ENCODE assay signal across 1 cellular context in the genomic region with DNA sequence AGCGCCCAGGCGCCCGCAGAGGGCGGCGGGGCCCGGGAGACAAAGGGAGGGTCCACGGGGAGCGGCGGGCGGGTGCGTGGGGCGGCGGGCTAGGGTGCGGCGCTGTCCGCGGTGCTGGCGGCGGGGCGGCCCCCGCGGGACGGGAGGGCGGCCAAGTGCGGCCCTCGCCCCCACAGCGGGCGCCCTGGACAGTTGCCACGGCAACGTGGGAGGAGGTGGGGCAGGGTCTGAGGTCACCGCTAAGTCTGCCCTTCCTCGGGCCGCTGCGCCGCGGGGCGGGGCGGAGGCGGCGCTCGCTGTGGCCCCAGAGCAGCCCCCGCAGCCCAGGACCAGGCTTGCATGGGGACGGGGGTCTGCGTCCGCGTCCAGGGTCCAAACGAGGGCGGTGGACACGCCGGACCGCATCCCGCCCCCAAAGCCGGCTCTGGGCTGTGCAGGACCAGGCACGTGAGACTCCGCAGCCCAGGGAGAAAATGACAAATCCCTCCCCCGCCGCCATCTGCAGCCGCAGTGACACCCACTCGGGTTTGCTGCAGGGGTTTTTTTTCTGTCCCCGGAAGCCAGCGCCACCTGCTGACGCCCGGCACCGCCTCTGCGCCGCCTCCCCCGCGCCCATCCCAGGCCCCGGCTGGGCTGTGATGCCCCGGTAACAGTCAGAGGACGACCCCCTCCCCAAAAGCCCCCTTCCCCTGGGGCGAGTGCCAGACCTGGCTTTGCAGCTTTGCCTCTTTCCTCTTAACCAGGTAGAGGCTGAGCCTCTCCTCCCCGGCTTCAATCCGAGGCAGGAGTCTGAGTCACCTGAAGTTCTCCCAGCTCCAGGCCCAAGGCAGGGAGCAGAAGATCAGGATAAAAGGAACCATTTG.
TF ChIP-seq lines count a peak whose summit lies in the region.

No MANE protein-coding gene starts in this region.

TF ChIP-seq in K562, 482 proteins besides CTCF, POLR2A, EP300 and RAD21 (continued from another document and continues in another):
- TF ChIP-seq, protein P1, sequence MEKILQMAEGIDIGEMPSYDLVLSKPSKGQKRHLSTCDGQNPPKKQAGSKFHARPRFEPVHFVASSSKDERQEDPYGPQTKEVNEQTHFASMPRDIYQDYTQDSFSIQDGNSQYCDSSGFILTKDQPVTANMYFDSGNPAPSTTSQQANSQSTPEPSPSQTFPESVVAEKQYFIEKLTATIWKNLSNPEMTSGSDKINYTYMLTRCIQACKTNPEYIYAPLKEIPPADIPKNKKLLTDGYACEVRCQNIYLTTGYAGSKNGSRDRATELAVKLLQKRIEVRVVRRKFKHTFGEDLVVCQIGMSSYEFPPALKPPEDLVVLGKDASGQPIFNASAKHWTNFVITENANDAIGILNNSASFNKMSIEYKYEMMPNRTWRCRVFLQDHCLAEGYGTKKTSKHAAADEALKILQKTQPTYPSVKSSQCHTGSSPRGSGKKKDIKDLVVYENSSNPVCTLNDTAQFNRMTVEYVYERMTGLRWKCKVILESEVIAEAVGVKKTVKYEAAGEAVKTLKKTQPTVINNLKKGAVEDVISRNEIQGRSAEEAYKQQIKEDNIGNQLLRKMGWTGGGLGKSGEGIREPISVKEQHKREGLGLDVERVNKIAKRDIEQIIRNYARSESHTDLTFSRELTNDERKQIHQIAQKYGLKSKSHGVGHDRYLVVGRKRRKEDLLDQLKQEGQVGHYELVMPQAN (IDR thresholded peaks at IDR 0.05; ENCODE audit: borderline replicate concordance): no peak
- TF ChIP-seq BACH1 (tag; IDR thresholded peaks at IDR 0.05): no peak
- peak; percentile 58 for TF ChIP-seq KLF16 (IDR thresholded peaks at IDR 0.05)
- TF ChIP-seq, protein P2, sequence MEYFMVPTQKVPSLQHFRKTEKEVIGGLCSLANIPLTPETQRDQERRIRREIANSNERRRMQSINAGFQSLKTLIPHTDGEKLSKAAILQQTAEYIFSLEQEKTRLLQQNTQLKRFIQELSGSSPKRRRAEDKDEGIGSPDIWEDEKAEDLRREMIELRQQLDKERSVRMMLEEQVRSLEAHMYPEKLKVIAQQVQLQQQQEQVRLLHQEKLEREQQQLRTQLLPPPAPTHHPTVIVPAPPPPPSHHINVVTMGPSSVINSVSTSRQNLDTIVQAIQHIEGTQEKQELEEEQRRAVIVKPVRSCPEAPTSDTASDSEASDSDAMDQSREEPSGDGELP (CRISPR knock-in tag; IDR thresholded peaks at IDR 0.05; ENCODE audit: borderline replicate concordance): peak; percentile 52; the same call in 1 of the 2 replicates
- TF ChIP-seq ZNF146 (CRISPR knock-in tag; IDR thresholded peaks at IDR 0.05; ENCODE audit: unreplicated experiment): no peak
- TF ChIP-seq, protein P3, sequence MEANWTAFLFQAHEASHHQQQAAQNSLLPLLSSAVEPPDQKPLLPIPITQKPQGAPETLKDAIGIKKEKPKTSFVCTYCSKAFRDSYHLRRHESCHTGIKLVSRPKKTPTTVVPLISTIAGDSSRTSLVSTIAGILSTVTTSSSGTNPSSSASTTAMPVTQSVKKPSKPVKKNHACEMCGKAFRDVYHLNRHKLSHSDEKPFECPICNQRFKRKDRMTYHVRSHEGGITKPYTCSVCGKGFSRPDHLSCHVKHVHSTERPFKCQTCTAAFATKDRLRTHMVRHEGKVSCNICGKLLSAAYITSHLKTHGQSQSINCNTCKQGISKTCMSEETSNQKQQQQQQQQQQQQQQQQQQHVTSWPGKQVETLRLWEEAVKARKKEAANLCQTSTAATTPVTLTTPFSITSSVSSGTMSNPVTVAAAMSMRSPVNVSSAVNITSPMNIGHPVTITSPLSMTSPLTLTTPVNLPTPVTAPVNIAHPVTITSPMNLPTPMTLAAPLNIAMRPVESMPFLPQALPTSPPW (CRISPR knock-in tag; IDR thresholded peaks at IDR 0.05): peak; percentile 53
- no peak for TF ChIP-seq FOXK1 (CRISPR knock-in tag; IDR thresholded peaks at IDR 0.05; ENCODE audit: borderline replicate concordance)
- peak; percentile 33; the same call in 1 of the 2 replicates for TF ChIP-seq RB1 (IDR thresholded peaks at IDR 0.05; ENCODE audit: low read depth)
- 0 out of 4 replicates have a peak, but pooled peaks of 1 of the 2 experiments have one; percentile 20 for TF ChIP-seq SIN3A (IDR thresholded peaks at IDR 0.05; ENCODE audit: borderline replicate concordance in 2 of 2, control insufficient read depth in 1 of 2, low read depth in 2 of 2, low read length in 2 of 2)
- TF ChIP-seq NCOA4 (IDR thresholded peaks at IDR 0.05; ENCODE audit: partially characterized antibody): no peak
- TF ChIP-seq GABPA (tag; conservative IDR thresholded peaks at IDR 0.05; ENCODE audit: low read depth): 0 out of 2 replicates have a peak, but pooled peaks have one; percentile 22
- TF ChIP-seq, protein P4, sequence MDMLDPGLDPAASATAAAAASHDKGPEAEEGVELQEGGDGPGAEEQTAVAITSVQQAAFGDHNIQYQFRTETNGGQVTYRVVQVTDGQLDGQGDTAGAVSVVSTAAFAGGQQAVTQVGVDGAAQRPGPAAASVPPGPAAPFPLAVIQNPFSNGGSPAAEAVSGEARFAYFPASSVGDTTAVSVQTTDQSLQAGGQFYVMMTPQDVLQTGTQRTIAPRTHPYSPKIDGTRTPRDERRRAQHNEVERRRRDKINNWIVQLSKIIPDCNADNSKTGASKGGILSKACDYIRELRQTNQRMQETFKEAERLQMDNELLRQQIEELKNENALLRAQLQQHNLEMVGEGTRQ (CRISPR knock-in tag; IDR thresholded peaks at IDR 0.05): no peak
- TF ChIP-seq EZH2 (IDR thresholded peaks at IDR 0.05; ENCODE audit: borderline replicate concordance, low read depth, low read length): no peak
- no peak for TF ChIP-seq HNRNPL (IDR thresholded peaks at IDR 0.05; ENCODE audit: low read depth, low read length)
- TF ChIP-seq MAZ (CRISPR knock-in tag; conservative IDR thresholded peaks at IDR 0.05 in 1 of 2, IDR thresholded peaks at IDR 0.05 in 1 of 2): 0 out of 4 replicates have a peak, but pooled peaks of 1 of the 2 experiments have one; percentile 18
- TF ChIP-seq ZNF41 (CRISPR knock-in tag; conservative IDR thresholded peaks at IDR 0.05): no peak
- TF ChIP-seq FOXK2 (conservative IDR thresholded peaks at IDR 0.05 in 1 of 2, IDR thresholded peaks at IDR 0.05 in 1 of 2; ENCODE audit: low read depth in 2 of 2): no peak
- TF ChIP-seq, protein P5, sequence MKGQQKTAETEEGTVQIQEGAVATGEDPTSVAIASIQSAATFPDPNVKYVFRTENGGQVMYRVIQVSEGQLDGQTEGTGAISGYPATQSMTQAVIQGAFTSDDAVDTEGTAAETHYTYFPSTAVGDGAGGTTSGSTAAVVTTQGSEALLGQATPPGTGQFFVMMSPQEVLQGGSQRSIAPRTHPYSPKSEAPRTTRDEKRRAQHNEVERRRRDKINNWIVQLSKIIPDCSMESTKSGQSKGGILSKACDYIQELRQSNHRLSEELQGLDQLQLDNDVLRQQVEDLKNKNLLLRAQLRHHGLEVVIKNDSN (CRISPR knock-in tag; IDR thresholded peaks at IDR 0.05): peak; percentile 47; the same call in 1 of the 2 replicates
- TF ChIP-seq, protein P6, sequence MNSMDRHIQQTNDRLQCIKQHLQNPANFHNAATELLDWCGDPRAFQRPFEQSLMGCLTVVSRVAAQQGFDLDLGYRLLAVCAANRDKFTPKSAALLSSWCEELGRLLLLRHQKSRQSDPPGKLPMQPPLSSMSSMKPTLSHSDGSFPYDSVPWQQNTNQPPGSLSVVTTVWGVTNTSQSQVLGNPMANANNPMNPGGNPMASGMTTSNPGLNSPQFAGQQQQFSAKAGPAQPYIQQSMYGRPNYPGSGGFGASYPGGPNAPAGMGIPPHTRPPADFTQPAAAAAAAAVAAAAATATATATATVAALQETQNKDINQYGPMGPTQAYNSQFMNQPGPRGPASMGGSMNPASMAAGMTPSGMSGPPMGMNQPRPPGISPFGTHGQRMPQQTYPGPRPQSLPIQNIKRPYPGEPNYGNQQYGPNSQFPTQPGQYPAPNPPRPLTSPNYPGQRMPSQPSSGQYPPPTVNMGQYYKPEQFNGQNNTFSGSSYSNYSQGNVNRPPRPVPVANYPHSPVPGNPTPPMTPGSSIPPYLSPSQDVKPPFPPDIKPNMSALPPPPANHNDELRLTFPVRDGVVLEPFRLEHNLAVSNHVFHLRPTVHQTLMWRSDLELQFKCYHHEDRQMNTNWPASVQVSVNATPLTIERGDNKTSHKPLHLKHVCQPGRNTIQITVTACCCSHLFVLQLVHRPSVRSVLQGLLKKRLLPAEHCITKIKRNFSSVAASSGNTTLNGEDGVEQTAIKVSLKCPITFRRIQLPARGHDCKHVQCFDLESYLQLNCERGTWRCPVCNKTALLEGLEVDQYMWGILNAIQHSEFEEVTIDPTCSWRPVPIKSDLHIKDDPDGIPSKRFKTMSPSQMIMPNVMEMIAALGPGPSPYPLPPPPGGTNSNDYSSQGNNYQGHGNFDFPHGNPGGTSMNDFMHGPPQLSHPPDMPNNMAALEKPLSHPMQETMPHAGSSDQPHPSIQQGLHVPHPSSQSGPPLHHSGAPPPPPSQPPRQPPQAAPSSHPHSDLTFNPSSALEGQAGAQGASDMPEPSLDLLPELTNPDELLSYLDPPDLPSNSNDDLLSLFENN (IDR thresholded peaks at IDR 0.05; ENCODE audit: low read depth in 2 of 2, low read length in 2 of 2): no peak
- TF ChIP-seq, protein P7, sequence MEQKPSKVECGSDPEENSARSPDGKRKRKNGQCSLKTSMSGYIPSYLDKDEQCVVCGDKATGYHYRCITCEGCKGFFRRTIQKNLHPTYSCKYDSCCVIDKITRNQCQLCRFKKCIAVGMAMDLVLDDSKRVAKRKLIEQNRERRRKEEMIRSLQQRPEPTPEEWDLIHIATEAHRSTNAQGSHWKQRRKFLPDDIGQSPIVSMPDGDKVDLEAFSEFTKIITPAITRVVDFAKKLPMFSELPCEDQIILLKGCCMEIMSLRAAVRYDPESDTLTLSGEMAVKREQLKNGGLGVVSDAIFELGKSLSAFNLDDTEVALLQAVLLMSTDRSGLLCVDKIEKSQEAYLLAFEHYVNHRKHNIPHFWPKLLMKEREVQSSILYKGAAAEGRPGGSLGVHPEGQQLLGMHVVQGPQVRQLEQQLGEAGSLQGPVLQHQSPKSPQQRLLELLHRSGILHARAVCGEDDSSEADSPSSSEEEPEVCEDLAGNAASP (IDR thresholded peaks at IDR 0.05): no peak
- no peak for TF ChIP-seq NCOA2 (IDR thresholded peaks at IDR 0.05; ENCODE audit: partially characterized antibody in 2 of 2)
- TF ChIP-seq, protein P8, sequence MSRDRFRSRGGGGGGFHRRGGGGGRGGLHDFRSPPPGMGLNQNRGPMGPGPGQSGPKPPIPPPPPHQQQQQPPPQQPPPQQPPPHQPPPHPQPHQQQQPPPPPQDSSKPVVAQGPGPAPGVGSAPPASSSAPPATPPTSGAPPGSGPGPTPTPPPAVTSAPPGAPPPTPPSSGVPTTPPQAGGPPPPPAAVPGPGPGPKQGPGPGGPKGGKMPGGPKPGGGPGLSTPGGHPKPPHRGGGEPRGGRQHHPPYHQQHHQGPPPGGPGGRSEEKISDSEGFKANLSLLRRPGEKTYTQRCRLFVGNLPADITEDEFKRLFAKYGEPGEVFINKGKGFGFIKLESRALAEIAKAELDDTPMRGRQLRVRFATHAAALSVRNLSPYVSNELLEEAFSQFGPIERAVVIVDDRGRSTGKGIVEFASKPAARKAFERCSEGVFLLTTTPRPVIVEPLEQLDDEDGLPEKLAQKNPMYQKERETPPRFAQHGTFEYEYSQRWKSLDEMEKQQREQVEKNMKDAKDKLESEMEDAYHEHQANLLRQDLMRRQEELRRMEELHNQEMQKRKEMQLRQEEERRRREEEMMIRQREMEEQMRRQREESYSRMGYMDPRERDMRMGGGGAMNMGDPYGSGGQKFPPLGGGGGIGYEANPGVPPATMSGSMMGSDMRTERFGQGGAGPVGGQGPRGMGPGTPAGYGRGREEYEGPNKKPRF (IDR thresholded peaks at IDR 0.05; ENCODE audit: low read depth, low read length): no peak
- TF ChIP-seq, protein P9, sequence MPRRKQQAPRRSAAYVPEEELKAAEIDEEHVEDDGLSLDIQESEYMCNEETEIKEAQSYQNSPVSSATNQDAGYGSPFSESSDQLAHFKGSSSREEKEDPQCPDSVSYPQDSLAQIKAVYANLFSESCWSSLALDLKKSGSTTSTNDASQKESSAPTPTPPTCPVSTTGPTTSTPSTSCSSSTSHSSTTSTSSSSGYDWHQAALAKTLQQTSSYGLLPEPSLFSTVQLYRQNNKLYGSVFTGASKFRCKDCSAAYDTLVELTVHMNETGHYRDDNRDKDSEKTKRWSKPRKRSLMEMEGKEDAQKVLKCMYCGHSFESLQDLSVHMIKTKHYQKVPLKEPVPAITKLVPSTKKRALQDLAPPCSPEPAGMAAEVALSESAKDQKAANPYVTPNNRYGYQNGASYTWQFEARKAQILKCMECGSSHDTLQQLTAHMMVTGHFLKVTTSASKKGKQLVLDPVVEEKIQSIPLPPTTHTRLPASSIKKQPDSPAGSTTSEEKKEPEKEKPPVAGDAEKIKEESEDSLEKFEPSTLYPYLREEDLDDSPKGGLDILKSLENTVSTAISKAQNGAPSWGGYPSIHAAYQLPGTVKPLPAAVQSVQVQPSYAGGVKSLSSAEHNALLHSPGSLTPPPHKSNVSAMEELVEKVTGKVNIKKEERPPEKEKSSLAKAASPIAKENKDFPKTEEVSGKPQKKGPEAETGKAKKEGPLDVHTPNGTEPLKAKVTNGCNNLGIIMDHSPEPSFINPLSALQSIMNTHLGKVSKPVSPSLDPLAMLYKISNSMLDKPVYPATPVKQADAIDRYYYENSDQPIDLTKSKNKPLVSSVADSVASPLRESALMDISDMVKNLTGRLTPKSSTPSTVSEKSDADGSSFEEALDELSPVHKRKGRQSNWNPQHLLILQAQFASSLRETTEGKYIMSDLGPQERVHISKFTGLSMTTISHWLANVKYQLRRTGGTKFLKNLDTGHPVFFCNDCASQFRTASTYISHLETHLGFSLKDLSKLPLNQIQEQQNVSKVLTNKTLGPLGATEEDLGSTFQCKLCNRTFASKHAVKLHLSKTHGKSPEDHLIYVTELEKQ (CRISPR knock-in tag; IDR thresholded peaks at IDR 0.05): no peak
- TF ChIP-seq HIVEP1 (CRISPR knock-in tag; IDR thresholded peaks at IDR 0.05): no peak
- peak; percentile 68 for TF ChIP-seq ZNF384 (IDR thresholded peaks at IDR 0.05; ENCODE audit: low read depth, low read length)
- TF ChIP-seq SNRNP70 (optimal IDR thresholded peaks at IDR 0.05; ENCODE audit: low read depth, low read length): no peak
- no peak for TF ChIP-seq SNIP1 (IDR thresholded peaks at IDR 0.05; ENCODE audit: low read depth)
- TF ChIP-seq ZNF282 (CRISPR knock-in tag; IDR thresholded peaks at IDR 0.05): no peak
- TF ChIP-seq, protein P10, sequence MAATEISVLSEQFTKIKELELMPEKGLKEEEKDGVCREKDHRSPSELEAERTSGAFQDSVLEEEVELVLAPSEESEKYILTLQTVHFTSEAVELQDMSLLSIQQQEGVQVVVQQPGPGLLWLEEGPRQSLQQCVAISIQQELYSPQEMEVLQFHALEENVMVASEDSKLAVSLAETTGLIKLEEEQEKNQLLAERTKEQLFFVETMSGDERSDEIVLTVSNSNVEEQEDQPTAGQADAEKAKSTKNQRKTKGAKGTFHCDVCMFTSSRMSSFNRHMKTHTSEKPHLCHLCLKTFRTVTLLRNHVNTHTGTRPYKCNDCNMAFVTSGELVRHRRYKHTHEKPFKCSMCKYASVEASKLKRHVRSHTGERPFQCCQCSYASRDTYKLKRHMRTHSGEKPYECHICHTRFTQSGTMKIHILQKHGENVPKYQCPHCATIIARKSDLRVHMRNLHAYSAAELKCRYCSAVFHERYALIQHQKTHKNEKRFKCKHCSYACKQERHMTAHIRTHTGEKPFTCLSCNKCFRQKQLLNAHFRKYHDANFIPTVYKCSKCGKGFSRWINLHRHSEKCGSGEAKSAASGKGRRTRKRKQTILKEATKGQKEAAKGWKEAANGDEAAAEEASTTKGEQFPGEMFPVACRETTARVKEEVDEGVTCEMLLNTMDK (IDR thresholded peaks at IDR 0.05; ENCODE audit: borderline replicate concordance, insufficient read depth, low read depth, low read length, poor library complexity, severe bottlenecking): no peak
- no peak for TF ChIP-seq PML (IDR thresholded peaks at IDR 0.05; ENCODE audit: low read length)
- no peak for TF ChIP-seq TCF3 (CRISPR knock-in tag; IDR thresholded peaks at IDR 0.05)
- no peak for TF ChIP-seq ZNF239 (CRISPR knock-in tag; IDR thresholded peaks at IDR 0.05)
- peak; percentile 72 for TF ChIP-seq ETV1 (tag; conservative IDR thresholded peaks at IDR 0.05; ENCODE audit: low read depth)
- TF ChIP-seq TAL1 (IDR thresholded peaks at IDR 0.05): no peak
- TF ChIP-seq NR3C1 (CRISPR knock-in tag; IDR thresholded peaks at IDR 0.05): no peak
